Comparison of ENCODE assay signal across 1 cellular context in genomic region chr18:12868576-12868975, GRCh38.
TF ChIP-seq lines count a peak whose summit lies in the region.

No MANE protein-coding gene starts in this region.

TF ChIP-seq in GM23338, 12 proteins besides CTCF, POLR2A, EP300 and RAD21 (continued from another document):
- TF ChIP-seq ZNF462 (CRISPR knock-in tag; IDR thresholded peaks at IDR 0.05) (no peak), ETS1 (IDR thresholded peaks at IDR 0.05) (no peak), ZNF114 (CRISPR knock-in tag; IDR thresholded peaks at IDR 0.05) (no peak)
